ENCODE assay signal across 20 cellular contexts in genomic region chr1:222283147-222283768, GRCh38.
DNase-seq lines count a peak whose midpoint lies in the region; ATAC-seq and TF ChIP-seq lines count a peak whose summit lies in the region.
"Had no signal": no experiment of that assay in that cellular context is flagged by ENCODE, and none has a peak within 500 bp of the region (broad histone marks: within the 10 kb centered on the region; RNA-seq: fewer than 3 reads in every experiment).

No MANE protein-coding gene starts in this region.

- no peak for ATAC-seq in psoas muscle
- ATAC-seq: activated T-cell treated with anti-CD3 and anti-CD28 coated beads, Interleukin-2, amount 50 U/mL, for 4 hours; GM23338; stimulated activated effector memory CD8-positive, alpha-beta T cell treated with anti-CD3 and anti-CD28 coated beads, Interleukin-12 subunit alpha, Interleukin-12 subunit beta, amount 100 ng/mL, for 72 hours; T-helper 17 cell; upper lobe of right lung had no signal

- H3K9me3 ChIP-seq in SJSA1 (replicated peaks) (no peaks in the 10 kb centered on the region), psoas muscle (no peaks in the 10 kb centered on the region)
- H3K9me3 ChIP-seq: upper lobe of right lung had no signal

- H3K27me3 ChIP-seq in SJSA1 (replicated peaks) (no peaks in the 10 kb centered on the region), psoas muscle (ENCODE audit: insufficient read depth in 3 of 3, low read length in 2 of 3) (no peaks in the 10 kb centered on the region)
- H3K27me3 ChIP-seq: BLaER1 treated with 17β-estradiol and CSF1 and Interleukin-3, amounts not matched to agents 10 nM and 100 nM; upper lobe of right lung had no signal

- intact Hi-C loops in psoas muscle (cut with DNase I) = no loop called here

- WGBS in psoas muscle, 3 donors = 35 to 37% (median 36%) methylated on average over 4 of the region's 4 CpGs

- H3K4me3 ChIP-seq in SJSA1 = no peak overlapping the region
- no peak overlapping the region for H3K4me3 ChIP-seq in psoas muscle
- H3K4me3 ChIP-seq: BLaER1 treated with 17β-estradiol and CSF1 and Interleukin-3, amounts not matched to agents 10 nM and 100 nM; GM23338; upper lobe of right lung had no signal

- DNase-seq in EH (ENCODE audit: low read depth) = peak; percentile 98
- DNase-seq in SJSA1 (ENCODE audit: low read depth in 1 of 2, low spot score in 2 of 2) = peak in 1 of 2 experiments; percentile 65
- peak; percentile 37 for DNase-seq in fibroblast of gingiva (ENCODE audit: low read depth)
- peak; percentile 31 for DNase-seq in non-pigmented ciliary epithelial cell (ENCODE audit: low read depth)
- no peak for DNase-seq in RPMI8226
- DNase-seq in psoas muscle = no peak
- DNase-seq in LoVo (ENCODE audit: low spot score) = no peak
- DNase-seq in NOMO-1 treated with DMSO at 0.1 percent for 48 hours (lab: John Stamatoyannopoulos, UW; ENCODE audit: unreplicated experiment) = no peak
- DNase-seq: activated CD4-positive, alpha-beta T cell treated with anti-CD3 and anti-CD28 coated beads, Interleukin-2, amount 10 ng/mL, durations not matched to agents 24 days and 14 days; activated T-cell treated with anti-CD3 and anti-CD28 coated beads, Interleukin-2, amount 50 U/mL, for 4 hours; cortex of kidney; DMS53; NCI-H524; stimulated activated CD4-positive, alpha-beta T cell treated with anti-CD3 and anti-CD28 coated beads, Interleukin-4, amount 100 ng/mL, for 4 hours; T-helper 17 cell; upper lobe of right lung had no signal

- no peak for TF ChIP-seq CTCF in psoas muscle (IDR thresholded peaks at IDR 0.05)

- no peaks in the 10 kb centered on the region for H3K36me3 ChIP-seq in SJSA1
- H3K36me3 ChIP-seq in psoas muscle (ENCODE audit: insufficient read depth in 1 of 2, low read depth in 1 of 2) = no peaks in the 10 kb centered on the region
- H3K36me3 ChIP-seq: BLaER1 treated with 17β-estradiol and CSF1 and Interleukin-3, amounts not matched to agents 10 nM and 100 nM; upper lobe of right lung had no signal

- H3K27ac ChIP-seq in SJSA1 (peak overlapping the region; percentile 76), psoas muscle (no peak overlapping the region)
- H3K27ac ChIP-seq: BLaER1 treated with 17β-estradiol and CSF1 and Interleukin-3, amounts not matched to agents 10 nM and 100 nM; KMS-11; upper lobe of right lung had no signal

- H3K4me1 ChIP-seq in SJSA1 (replicated peaks) = peaks cover 23% of the 10 kb centered on the region
- no peaks in the 10 kb centered on the region for H3K4me1 ChIP-seq in psoas muscle
- H3K4me1 ChIP-seq: upper lobe of right lung had no signal

Comparison
In these comparisons a context has a peak if more than half of its experiments do, and no peak if none do; other contexts are left out.
1. DNase-seq: peak in EH (single experiment), fibroblast of gingiva (single experiment) and non-pigmented ciliary epithelial cell (single experiment); none in RPMI8226 (single experiment), psoas muscle (0 of 2), LoVo (single experiment) and NOMO-1 treated with DMSO at 0.1 percent for 48 hours (single experiment).